ENCODE assay signal across 1 cellular context in the genomic region with DNA sequence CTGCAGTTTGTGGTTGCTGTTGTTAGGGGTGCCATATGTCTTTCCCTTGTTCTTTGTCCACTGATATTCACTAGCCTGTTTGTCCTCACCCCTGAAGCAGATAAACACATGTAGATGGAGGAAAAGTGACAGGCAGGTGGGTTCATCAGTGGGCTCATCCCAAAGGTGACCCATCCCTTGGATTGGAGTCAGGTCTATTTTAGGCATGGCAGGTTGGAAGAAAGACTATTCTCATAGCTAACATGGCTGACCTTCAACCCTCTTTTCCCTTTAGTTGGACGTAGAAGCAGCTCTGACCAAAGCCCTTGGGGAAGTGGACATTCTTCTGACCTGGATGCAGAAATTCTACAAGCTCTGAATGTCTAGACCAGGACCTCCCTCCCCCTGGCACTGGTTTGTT.
TF ChIP-seq lines count a peak whose summit lies in the region.

No MANE protein-coding gene starts in this region.

TF ChIP-seq in IMR-90, 13 proteins besides CTCF, POLR2A, EP300 and RAD21:
- TF ChIP-seq CEBPB (IDR thresholded peaks at IDR 0.05; ENCODE audit: low read depth, low read length) = no peak
- TF ChIP-seq MXI1 (IDR thresholded peaks at IDR 0.05; ENCODE audit: borderline replicate concordance, low read depth, low read length) = no peak
- TF ChIP-seq NFE2L2 (IDR thresholded peaks at IDR 0.05; ENCODE audit: low read depth, low read length) = no peak
- TF ChIP-seq FOS (IDR thresholded peaks at IDR 0.05; ENCODE audit: low read depth, low read length) = no peak
- TF ChIP-seq RFX5 (IDR thresholded peaks at IDR 0.05; ENCODE audit: low read depth, low read length) = no peak
- no peak for TF ChIP-seq RCOR1 (IDR thresholded peaks at IDR 0.05; ENCODE audit: insufficient replicate concordance, low read length)
- no peak for TF ChIP-seq MAFK (IDR thresholded peaks at IDR 0.05; ENCODE audit: low read depth, low read length)
- TF ChIP-seq ELK1 (IDR thresholded peaks at IDR 0.05; ENCODE audit: borderline replicate concordance, low read depth, low read length) = no peak
- TF ChIP-seq, protein P1, sequence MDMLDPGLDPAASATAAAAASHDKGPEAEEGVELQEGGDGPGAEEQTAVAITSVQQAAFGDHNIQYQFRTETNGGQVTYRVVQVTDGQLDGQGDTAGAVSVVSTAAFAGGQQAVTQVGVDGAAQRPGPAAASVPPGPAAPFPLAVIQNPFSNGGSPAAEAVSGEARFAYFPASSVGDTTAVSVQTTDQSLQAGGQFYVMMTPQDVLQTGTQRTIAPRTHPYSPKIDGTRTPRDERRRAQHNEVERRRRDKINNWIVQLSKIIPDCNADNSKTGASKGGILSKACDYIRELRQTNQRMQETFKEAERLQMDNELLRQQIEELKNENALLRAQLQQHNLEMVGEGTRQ (IDR thresholded peaks at IDR 0.05; ENCODE audit: low read depth, low read length) = no peak
- no peak for TF ChIP-seq MAZ (IDR thresholded peaks at IDR 0.05; ENCODE audit: borderline replicate concordance, low read depth, low read length)
